9 cellular contexts compared by ENCODE assay signal in genomic region chr9:136587145-136587943, GRCh38. TPM values are rescaled to one million over a fixed set of nuclear protein-coding genes. Genes with fewer than 3 reads are reported as not detected.
A peak's percentile ranks its signal among the peaks of the same experiment; 100 is the strongest.
DNase-seq lines count a peak whose midpoint lies in the region; ATAC-seq and TF ChIP-seq lines count a peak whose summit lies in the region.
"Had no signal": no experiment of that assay in that cellular context is flagged by ENCODE, and none has a peak within 500 bp of the region (broad histone marks: within the 10 kb centered on the region; RNA-seq: fewer than 3 reads in every experiment).

No MANE protein-coding gene starts in this region.

- H3K27me3 Mint-ChIP-seq in Calu3 (ENCODE audit: unreplicated experiment) = peaks cover 29% of the 10 kb centered on the region
- peaks cover 0 to 6% of the 10 kb centered on the region in 2 donors for H3K27me3 Mint-ChIP-seq in T-cell

- no TSS peak for BruUV-seq in Calu3 (replicated peaks; lab: Mats Ljungman, UMichigan)

- H3K27me3 ChIP-seq in heart right ventricle = peaks cover 0 to 8% (median 0%) of the 10 kb centered on the region in 7 donors

- H3K36me3 ChIP-seq in SK-N-MC (ENCODE audit: insufficient read depth, low read length) (no peaks in the 10 kb centered on the region), heart right ventricle (no peaks in the 10 kb centered on the region)

- WGBS in heart right ventricle, 2 donors = 28 to 32% methylated on average over 33 of the region's 33 CpGs

- H3K9me3 ChIP-seq in SK-N-MC (ENCODE audit: low read depth, low read length) (no peaks in the 10 kb centered on the region), heart right ventricle (no peaks in the 10 kb centered on the region)

- POLR2A ChIA-PET in T-cell (lab: Charles Lee) = no interaction called here

- CTCF ChIA-PET in Calu3 (lab: Charles Lee) = interaction anchor here (0.5 kb wide), 1 partner anchor 285 kb away, joined by 4 read pairs; no protein-coding TSS in a partner anchor
- CTCF ChIA-PET in T-cell (lab: Charles Lee) = interaction anchor here in 1 of 2 donors (0.5 kb wide), 1 partner anchor 57 kb away, joined by 3 read pairs; no protein-coding TSS in a partner anchor

- H3K27ac Mint-ChIP-seq in Calu3 (ENCODE audit: unreplicated experiment) (no peak overlapping the region), T-cell (no peak overlapping the region)
- H3K27ac Mint-ChIP-seq: stimulated activated naive CD8-positive, alpha-beta T cell treated with anti-CD3 and anti-CD28 coated beads, Interleukin-15, Interleukin-2, amounts not matched to agents 100 ng/mL and 50 ng/mL, for 24 hours had no signal

- DNase-seq in EL (peak; percentile 48), SK-N-MC (ENCODE audit: low read depth, low spot score) (no peak), heart right ventricle (peak; percentile 88 to 91), pons (ENCODE audit: low spot score) (peak; percentile 33), Calu3 (no peak), T-cell (no peak)
- no peak for DNase-seq in activated CD8-positive, alpha-beta memory T cell treated with anti-CD3 and anti-CD28 coated beads, Interleukin-2, amount 50 U/mL, for 48 hours

- H3K4me1 Mint-ChIP-seq in Calu3 (ENCODE audit: low read depth, unreplicated experiment) (no peaks in the 10 kb centered on the region), T-cell (peaks cover 12 to 22% (median 15%) of the 10 kb centered on the region in 3 donors)

- H3K27ac ChIP-seq in SK-N-MC (no peak overlapping the region), heart right ventricle (peak overlapping the region in 9 of 10 donors; percentile 52 to 91 (median 73))

- no peak overlapping the region for H3K4me3 Mint-ChIP-seq in Calu3 (ENCODE audit: low read depth, unreplicated experiment)
- no peak overlapping the region for H3K4me3 Mint-ChIP-seq in T-cell
- H3K4me3 Mint-ChIP-seq: stimulated activated naive CD8-positive, alpha-beta T cell treated with anti-CD3 and anti-CD28 coated beads, Interleukin-15, Interleukin-2, amounts not matched to agents 100 ng/mL and 50 ng/mL, for 24 hours had no signal

- intact Hi-C loops in heart right ventricle (cut with DNase I) (no loop called here), Calu3 (cut with micrococcal nuclease; ENCODE audit: unreplicated experiment) (no loop called here)

- no peak for TF ChIP-seq CTCF in heart right ventricle (IDR thresholded peaks at IDR 0.05)
- no peak for TF ChIP-seq CTCF in Calu3 (IDR thresholded peaks at IDR 0.05; ENCODE audit: unreplicated experiment)

- ATAC-seq in heart right ventricle = peak; percentile 51 to 79 (median 70)
- ATAC-seq in GM18502 (IDR thresholded peaks at IDR 0.05; ENCODE audit: poor library complexity, unreplicated experiment) = no peak
- ATAC-seq in T-cell (replicated peaks in 1 of 4) = no peak

- peaks cover 31 to 84% (median 71%) of the 10 kb centered on the region in 9 donors for H3K4me1 ChIP-seq in heart right ventricle

- no peaks in the 10 kb centered on the region for H3K9me3 Mint-ChIP-seq in Calu3 (ENCODE audit: low read depth, unreplicated experiment)
- no peaks in the 10 kb centered on the region for H3K9me3 Mint-ChIP-seq in T-cell
- H3K9me3 Mint-ChIP-seq: stimulated activated naive CD8-positive, alpha-beta T cell treated with anti-CD3 and anti-CD28 coated beads, Interleukin-15, Interleukin-2, amounts not matched to agents 100 ng/mL and 50 ng/mL, for 24 hours had no signal

- H3K4me3 ChIP-seq in SK-N-MC (peak overlapping the region; percentile 46), heart right ventricle (peak overlapping the region in 6 of 10 donors; percentile 3 to 40 (median 24))

- no peak overlapping the region for H3K9ac ChIP-seq in SK-N-MC (ENCODE audit: insufficient read length)

- H3K36me3 Mint-ChIP-seq in Calu3 (ENCODE audit: insufficient read depth, unreplicated experiment) (no peaks in the 10 kb centered on the region), T-cell (no peaks in the 10 kb centered on the region)

RNA-seq across cellular contexts. Expression of gene NOTCH1, which starts 41.5 kb away (rescaled TPM):
- total RNA-seq in heart right ventricle (10 to 100 TPM; 12.0 to 27.0 (median 21.8) TPM), Calu3 (2022) (11.7 and 17.7 TPM in 2 replicates), T-cell (10 to 100 TPM; 50.1 to 96.1 (median 84.1) TPM)
- polyA plus RNA-seq in heart right ventricle = 10 to 100 TPM in 1 of 2 donors, 1 to 10 TPM in 1; 7.3 to 14.5 TPM

Comparison
In these comparisons a context has a peak if more than half of its experiments do, and no peak if none do; other contexts are left out.
1. DNase-seq: peak in EL (single experiment), heart right ventricle (2 of 2) and pons (single experiment); none in SK-N-MC (single experiment), activated CD8-positive, alpha-beta memory T cell treated with anti-CD3 and anti-CD28 coated beads, Interleukin-2, amount 50 U/mL, for 48 hours (single experiment), Calu3 (single experiment) and T-cell (0 of 34).
2. ATAC-seq: peak in heart right ventricle (8 of 8); none in GM18502 (single experiment) and T-cell (0 of 4).